Comparison of ENCODE assay signal across 19 cellular contexts in genomic region chr6:90895299-90896164, GRCh38.
DNase-seq lines count a peak whose midpoint lies in the region; ATAC-seq and TF ChIP-seq lines count a peak whose summit lies in the region.
"Had no signal": no experiment of that assay in that cellular context is flagged by ENCODE, and none has a peak within 500 bp of the region (broad histone marks: within the 10 kb centered on the region; RNA-seq: fewer than 3 reads in every experiment).

No MANE protein-coding gene starts in this region.

- dilution Hi-C loops in mammary epithelial cell (cut with HindIII; ENCODE audit: low sequenced_read_pairs), result no loop called here

- H2AFZ ChIP-seq in mammary epithelial cell (ENCODE audit: low read depth, low read length), result peak overlapping the region; percentile 8
- H2AFZ ChIP-seq: PC-9 had no signal

- in situ Hi-C loops in mammary epithelial cell (cut with MboI; ENCODE audit: low sequenced_read_pairs in 2 of 2), result no loop called here

- no peaks in the 10 kb centered on the region for H4K20me1 ChIP-seq in mammary epithelial cell (ENCODE audit: insufficient read depth, low read length)
- H4K20me1 ChIP-seq: BLaER1 had no signal

- H3K27me3 ChIP-seq in mammary epithelial cell (ENCODE audit: insufficient read depth, low read length) (no peaks in the 10 kb centered on the region), breast epithelium (no peaks in the 10 kb centered on the region)
- H3K27me3 ChIP-seq: BLaER1 had no signal

- no peak overlapping the region for H3K27ac ChIP-seq in mammary epithelial cell (ENCODE audit: insufficient read depth, low read depth, low read length)
- no peak overlapping the region for H3K27ac ChIP-seq in breast epithelium
- H3K27ac ChIP-seq: A549, BLaER1, PC-9, RWPE1 had no signal

- TF ChIP-seq POLR2A in breast epithelium (IDR thresholded peaks at IDR 0.05), result no peak

- no peak overlapping the region for H3K4me2 ChIP-seq in mammary epithelial cell (ENCODE audit: insufficient read depth, low read depth, low read length)
- H3K4me2 ChIP-seq: A549, BLaER1, PC-9 had no signal

- ATAC-seq in HG03045 (IDR thresholded peaks at IDR 0.05; ENCODE audit: unreplicated experiment), result no peak
- ATAC-seq: A549 had no signal

- intact Hi-C loops in mammary epithelial cell (cut with micrococcal nuclease), result no loop called here
- intact Hi-C loops in breast epithelium (cut with DNase I; ENCODE audit: low total_unique reads), result no loop called here

- H3K36me3 ChIP-seq in mammary epithelial cell (ENCODE audit: insufficient read depth, low read length) (no peaks in the 10 kb centered on the region), breast epithelium (no peaks in the 10 kb centered on the region)
- H3K36me3 ChIP-seq: BLaER1 had no signal

- no peaks in the 10 kb centered on the region for H3K9me3 ChIP-seq in mammary epithelial cell (replicated peaks; ENCODE audit: insufficient read depth, low read length)
- no peaks in the 10 kb centered on the region for H3K9me3 ChIP-seq in breast epithelium
- H3K9me3 ChIP-seq: A549, BLaER1 had no signal

- DNase-seq in mammary epithelial cell, result no peak
- no peak for DNase-seq in breast epithelium (ENCODE audit: low spot score in 2 of 2)
- DNase-seq in NOMO-1 treated with dmso at 0.1 percent for 144 hours (lab: John Stamatoyannopoulos, UW; ENCODE audit: unreplicated experiment), result peak; percentile 14
- peak; percentile 40 for DNase-seq in kidney tubule cell (ENCODE audit: low spot score)
- DNase-seq in superior temporal gyrus (ENCODE audit: extremely low spot score), result no peak
- no peak for DNase-seq in activated CD4-positive, CD25-positive, alpha-beta regulatory T cell (lab: John Stamatoyannopoulos, UW)
- no peak for DNase-seq in stimulated activated CD4-positive, alpha-beta T cell treated with anti-CD3 and anti-CD28 coated beads, Interleukin-15, amount 100 ng/mL, for 24 hours
- DNase-seq: Calu3; CD4-positive, alpha-beta memory T cell; DMS79; KG1; NCI-H1048; NCI-H1436; NCI-H1930; PC-9 had no signal

- no peaks in the 10 kb centered on the region for H3K79me2 ChIP-seq in mammary epithelial cell (ENCODE audit: insufficient read depth, low read length)

- peaks cover 3% of the 10 kb centered on the region for H3K4me1 ChIP-seq in mammary epithelial cell (ENCODE audit: insufficient read depth, low read length)
- no peaks in the 10 kb centered on the region for H3K4me1 ChIP-seq in breast epithelium
- H3K4me1 ChIP-seq: A549, BLaER1 had no signal

- no peak overlapping the region for H3K9ac ChIP-seq in mammary epithelial cell (ENCODE audit: insufficient read depth, low read length)
- H3K9ac ChIP-seq: BLaER1 had no signal

- TF ChIP-seq CTCF in mammary epithelial cell (conservative IDR thresholded peaks at IDR 0.05 in 1 of 2, IDR thresholded peaks at IDR 0.05 in 1 of 2; ENCODE audit: extremely low read depth in 1 of 2, insufficient read depth in 1 of 2, low read depth in 1 of 2, low read length in 2 of 2) (no peak), breast epithelium (IDR thresholded peaks at IDR 0.05) (no peak)

- CTCF ChIA-PET in mammary epithelial cell (lab: Charles Lee; ENCODE audit: low non-redundant PET), result no interaction called here

- no peak overlapping the region for H3K4me3 ChIP-seq in mammary epithelial cell (replicated peaks in 1 of 3; ENCODE audit: insufficient read depth in 1 of 3, low read depth in 2 of 3, low read length in 3 of 3)
- no peak overlapping the region for H3K4me3 ChIP-seq in breast epithelium
- H3K4me3 ChIP-seq: A549, BLaER1, PC-9 had no signal

- 76% methylated on average over 9 of the region's 9 CpGs for WGBS in mammary epithelial cell (ENCODE audit: low coverage, missing lambda C conversion rate)

- no TSS peak for BruUV-seq in mammary epithelial cell (replicated peaks; lab: Mats Ljungman, UMichigan)

Comparison
In these comparisons a context has a peak if more than half of its experiments do, and no peak if none do; other contexts are left out.
1. DNase-seq: peak in NOMO-1 treated with dmso at 0.1 percent for 144 hours (single experiment) and kidney tubule cell (single experiment); none in mammary epithelial cell (single experiment), breast epithelium (0 of 2), superior temporal gyrus (single experiment), activated CD4-positive, CD25-positive, alpha-beta regulatory T cell (0 of 4) and stimulated activated CD4-positive, alpha-beta T cell treated with anti-CD3 and anti-CD28 coated beads, Interleukin-15, amount 100 ng/mL, for 24 hours (single experiment).